In genomic region chr2:111897924-111898702, GRCh38 we compare ENCODE assay signal across 8 cellular contexts. TPM values are rescaled to one million over a fixed set of nuclear protein-coding genes. Genes with fewer than 3 reads are reported as not detected.
DNase-seq lines count a peak whose midpoint lies in the region; ATAC-seq and TF ChIP-seq lines count a peak whose summit lies in the region.

Gene MERTK (plus strand): TSS chr2:111898607. CDS start chr2:111898736, 129 bp downstream.

- peak; percentile 39 to 54 for TF ChIP-seq CTCF in fibroblast of lung (conservative IDR thresholded peaks at IDR 0.05 in 1 of 2, IDR thresholded peaks at IDR 0.05 in 1 of 2; ENCODE audit: low read depth in 1 of 2, low read length in 2 of 2)

- peak; percentile 81 for ATAC-seq in naive B cell (ENCODE audit: low read depth in 2 of 2)

- H3K4me1 ChIP-seq in fibroblast of lung (ENCODE audit: control insufficient read depth, extremely low read depth, insufficient read depth, low read length) = peaks cover 2% of the 10 kb centered on the region

- peaks cover 8% of the 10 kb centered on the region for H3K27me3 ChIP-seq in fibroblast of lung (ENCODE audit: control insufficient read depth, insufficient read depth, low read length)

- no peaks in the 10 kb centered on the region for H3K79me2 ChIP-seq in fibroblast of lung (ENCODE audit: control insufficient read depth, insufficient read depth, low read length)

- peak within 1 kb of the TSS in 2 of 6 donors; percentile 59 to 71 for H3K27ac Mint-ChIP-seq in naive B cell

- H3K4me3 Mint-ChIP-seq in naive B cell = peak within 1 kb of the TSS; percentile 73 to 90 (median 82)

- no peak within 1 kb of the TSS for H3K27ac ChIP-seq in fibroblast of lung (ENCODE audit: insufficient read depth, low read length)

- H3K4me2 ChIP-seq in fibroblast of lung (ENCODE audit: extremely low read depth, insufficient read depth, low read length) = peak within 1 kb of the TSS; percentile 95

- no peaks in the 10 kb centered on the region for H3K36me3 ChIP-seq in fibroblast of lung (ENCODE audit: control insufficient read depth, insufficient read depth, low read length)

- peak within 1 kb of the TSS; percentile 78 for H2AFZ ChIP-seq in fibroblast of lung (ENCODE audit: low read length)

- no peak within 1 kb of the TSS for H3K9ac ChIP-seq in fibroblast of lung (ENCODE audit: insufficient read depth, low read length)

- H3K36me3 Mint-ChIP-seq in naive B cell = no peaks in the 10 kb centered on the region

- peak; percentile 71 for DNase-seq in NCI-H1436 (lab: John Stamatoyannopoulos, UW)
- no peak for DNase-seq in NCI-H1436 treated with DMSO at 0.1 percent for 48 hours (lab: John Stamatoyannopoulos, UW)
- DNase-seq in HK-2 (ENCODE audit: unreplicated experiment) = peak; percentile 82
- peak; percentile 49 for DNase-seq in OCI-M2 (lab: John Stamatoyannopoulos, UW; ENCODE audit: unreplicated experiment)
- DNase-seq in activated T-helper 1 cell treated with Interleukin-2 at 50 U/mL for 16 hours (ENCODE audit: low read depth) = peak; percentile 22
- peak; percentile 61 to 87 for DNase-seq in fibroblast of lung (ENCODE audit: low read depth in 2 of 2)
- DNase-seq in naive B cell = peak; percentile 41
- DNase-seq in superior temporal gyrus (ENCODE audit: extremely low spot score) = peak; percentile 48

- peaks cover 31 to 50% (median 49%) of the 10 kb centered on the region in 3 donors for H3K27me3 Mint-ChIP-seq in naive B cell

- no peaks in the 10 kb centered on the region for H4K20me1 ChIP-seq in fibroblast of lung (ENCODE audit: control insufficient read depth, extremely low read depth, insufficient read depth, low read length)

- H3K4me1 Mint-ChIP-seq in naive B cell = peaks cover 8 to 19% (median 16%) of the 10 kb centered on the region in 3 donors

- peak within 1 kb of the TSS; percentile 47 to 72 (median 66) for H3K4me3 ChIP-seq in fibroblast of lung (replicated peaks in 1 of 4; ENCODE audit: control extremely low read depth in 1 of 4, insufficient read depth in 1 of 4, low read depth in 3 of 4, low read length in 4 of 4)

- no peaks in the 10 kb centered on the region for H3K9me3 ChIP-seq in fibroblast of lung (ENCODE audit: control insufficient read depth, insufficient read depth, low read depth, low read length)

- H3K9me3 Mint-ChIP-seq in naive B cell = no peaks in the 10 kb centered on the region

RNA-seq across cellular contexts. Expression of gene MERTK, which starts in this region (rescaled TPM):
- 1.8 and 6.6 TPM in 2 replicates for total RNA-seq in fibroblast of lung
- 0.34 and 0.71 TPM in 2 replicates for polyA plus RNA-seq in fibroblast of lung
- polyA plus RNA-seq in fibroblast of lung (2012) = 0.21 and 0.62 TPM in 2 replicates
- polyA minus RNA-seq in fibroblast of lung (ENCODE audit: low replicate concordance) = 0.59 and 0.82 TPM in 2 replicates
- polyA plus RNA-seq in naive B cell (ENCODE audit: low read depth in 6 of 6) = under 1 TPM in 1 of 6 donors, not detected in 5; 0.16 TPM

Comparison
In these comparisons a context has a peak if more than half of its experiments do, and no peak if none do; other contexts are left out.
1. Peak in DNase-seq and ATAC-seq in naive B cell; RNA of the gene not detected or under 1 TPM.